8 cellular contexts compared by ENCODE assay signal in the genomic region with DNA sequence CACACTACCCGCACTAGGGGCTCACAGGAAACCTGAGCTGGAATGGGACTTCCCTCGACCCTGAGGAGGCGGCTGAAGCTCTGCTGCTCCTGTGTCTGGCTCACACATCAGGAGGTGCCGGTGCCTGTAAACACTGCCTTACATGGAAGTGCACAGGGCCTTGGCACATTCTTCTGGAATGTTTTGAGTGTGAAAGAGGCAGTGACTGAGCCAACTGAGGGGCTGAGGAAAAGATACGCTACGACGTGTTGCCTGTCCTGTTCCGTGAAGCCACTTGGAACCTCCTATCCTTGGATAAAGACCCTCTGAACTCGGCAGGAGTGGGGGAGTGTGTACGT. TPM values are rescaled to one million over a fixed set of nuclear protein-coding genes. Genes with fewer than 3 reads are reported as not detected.
A peak's percentile ranks its signal among the peaks of the same experiment; 100 is the strongest.
DNase-seq lines count a peak whose midpoint lies in the region; ATAC-seq and TF ChIP-seq lines count a peak whose summit lies in the region.

No MANE protein-coding gene starts in this region.

- TF ChIP-seq POLR2A in gastrocnemius medialis (IDR thresholded peaks at IDR 0.05) = no peak

- intact Hi-C loops in gastrocnemius medialis (cut with DNase I; ENCODE audit: low total_unique reads) (loop anchor here (1.0 to 2.0 kb wide), 2 partner anchors 84 to 170 kb away; partner anchors contain the start of gene MYH9), upper lobe of right lung (cut with DNase I) (no loop called here)

- H3K9me3 ChIP-seq in gastrocnemius medialis (no peaks in the 10 kb centered on the region), upper lobe of right lung (no peaks in the 10 kb centered on the region)

- peaks cover 0 to 35% of the 10 kb centered on the region in 2 donors for H3K36me3 ChIP-seq in gastrocnemius medialis
- H3K36me3 ChIP-seq in upper lobe of right lung = peaks cover 45% of the 10 kb centered on the region

- H3K4me3 ChIP-seq in fibroblast of pulmonary artery (replicated peaks; ENCODE audit: low read depth, low read length) = no peak overlapping the region
- no peak overlapping the region for H3K4me3 ChIP-seq in gastrocnemius medialis
- no peak overlapping the region for H3K4me3 ChIP-seq in upper lobe of right lung

- H3K27ac ChIP-seq in angular gyrus (ENCODE audit: low read depth, low read length) = peak overlapping the region; percentile 48
- peak overlapping the region; percentile 91 to 98 (median 94) for H3K27ac ChIP-seq in gastrocnemius medialis
- no peak overlapping the region for H3K27ac ChIP-seq in upper lobe of right lung

- peaks cover 42% of the 10 kb centered on the region in 2 donors for H3K4me1 ChIP-seq in gastrocnemius medialis
- peaks cover 28% of the 10 kb centered on the region for H3K4me1 ChIP-seq in upper lobe of right lung

- H3K27me3 ChIP-seq in gastrocnemius medialis = no peaks in the 10 kb centered on the region
- no peaks in the 10 kb centered on the region for H3K27me3 ChIP-seq in upper lobe of right lung

- ATAC-seq in gastrocnemius medialis = no peak
- ATAC-seq in GM18870 (IDR thresholded peaks at IDR 0.05; ENCODE audit: unreplicated experiment) = no peak
- no peak for ATAC-seq in upper lobe of right lung

- DNase-seq in Daoy (ENCODE audit: low read depth) (peak; percentile 52), fibroblast of pulmonary artery (ENCODE audit: low read depth) (peak; percentile 31), gastrocnemius medialis (no peak), glomerular visceral epithelial cell (ENCODE audit: extremely low spot score) (no peak), upper lobe of right lung (no peak), kidney tubule cell (ENCODE audit: low spot score) (no peak)

- in situ Hi-C loops in gastrocnemius medialis (cut with MboI; ENCODE audit: low sequenced_read_pairs in 4 of 4) = no loop called here

- no peak for TF ChIP-seq CTCF in fibroblast of pulmonary artery (IDR thresholded peaks at IDR 0.05; ENCODE audit: low read length, missing control alignments)
- no peak for TF ChIP-seq CTCF in gastrocnemius medialis (IDR thresholded peaks at IDR 0.05 in 4 of 5, conservative IDR thresholded peaks at IDR 0.05 in 1 of 5)
- no peak for TF ChIP-seq CTCF in upper lobe of right lung (IDR thresholded peaks at IDR 0.05)

RNA-seq across cellular contexts. Expression of gene TXN2, which starts 10.5 kb away (rescaled TPM):
- total RNA-seq in Daoy (2014; rRNA removed; shearing (Covaris generic)) = 13.8 and 17.0 TPM in 2 replicates
- total RNA-seq in gastrocnemius medialis = 100 to 1,000 TPM in 1 of 4 donors, 10 to 100 TPM in 3; 64.9 to 122 (median 86.0) TPM
- 54.2 TPM for total RNA-seq in upper lobe of right lung

RNA-seq across cellular contexts. Expression of gene FOXRED2, which starts 35.9 kb away (rescaled TPM):
- total RNA-seq in Daoy (2014; rRNA removed; shearing (Covaris generic)) = 3.6 and 4.5 TPM in 2 replicates
- total RNA-seq in gastrocnemius medialis (10 to 100 TPM in 1 of 4 donors, 1 to 10 TPM in 3; 2.6 to 13.6 (median 5.1) TPM), upper lobe of right lung (15.3 TPM)

RNA-seq across cellular contexts. Expression of gene EIF3D, which starts 58.0 kb away (rescaled TPM):
- 519 and 532 TPM in 2 replicates for total RNA-seq in Daoy (2014; rRNA removed; shearing (Covaris generic))
- total RNA-seq in gastrocnemius medialis = 100 to 1,000 TPM; 208 to 319 (median 290) TPM
- 132 TPM for total RNA-seq in upper lobe of right lung

Comparison
In these comparisons a context has a peak if more than half of its experiments do, and no peak if none do; other contexts are left out.
1. DNase-seq: peak in Daoy (single experiment) and fibroblast of pulmonary artery (single experiment); none in gastrocnemius medialis (0 of 2), glomerular visceral epithelial cell (single experiment), upper lobe of right lung (single experiment) and kidney tubule cell (single experiment).